Comparison of ENCODE assay signal across 1 cellular context in genomic region chr2:224585205-224586088, GRCh38.
TF ChIP-seq lines count a peak whose summit lies in the region.

TSS of gene CUL3 (minus strand) at chr2:224585363. CDS start at chr2:224585009, 354 bp downstream.

TF ChIP-seq in H1, 55 proteins besides CTCF, POLR2A, EP300 and RAD21 (continued from another document):
- TF ChIP-seq E2F6 (IDR thresholded peaks at IDR 0.05) (peak; percentile 69), RBBP5 (IDR thresholded peaks at IDR 0.05; ENCODE audit: borderline replicate concordance, low read depth, low read length) (no peak), MAX (IDR thresholded peaks at IDR 0.05) (peak; percentile 68), TAF1 (IDR thresholded peaks at IDR 0.05; ENCODE audit: low read depth, low read length) (peak; percentile 76), KDM5A (IDR thresholded peaks at IDR 0.05; ENCODE audit: low read length) (no peak), SP1 (IDR thresholded peaks at IDR 0.05; ENCODE audit: low read depth, low read length) (peak; percentile 83), SUZ12 (IDR thresholded peaks at IDR 0.05; ENCODE audit: low read length) (no peak), SIX5 (IDR thresholded peaks at IDR 0.05; ENCODE audit: low read depth, low read length) (no peak), SIRT6 (IDR thresholded peaks at IDR 0.05; ENCODE audit: low read length) (no peak), EZH2 (IDR thresholded peaks at IDR 0.05; ENCODE audit: low read depth, low read length, severe bottlenecking) (no peak), MAFK (IDR thresholded peaks at IDR 0.05; ENCODE audit: low read depth, low read length) (no peak), GTF2F1 (IDR thresholded peaks at IDR 0.05; ENCODE audit: borderline replicate concordance, low read depth, low read length) (no peak), GABPA (IDR thresholded peaks at IDR 0.05; ENCODE audit: borderline replicate concordance, insufficient read depth, low read length) (no peak), CBX8 (IDR thresholded peaks at IDR 0.05; ENCODE audit: borderline replicate concordance, low read depth, low read length) (no peak), CEBPB (IDR thresholded peaks at IDR 0.05; ENCODE audit: low read depth, low read length) (no peak), ASH2L (IDR thresholded peaks at IDR 0.05; ENCODE audit: low read length) (peak; percentile 89), CHD2 (IDR thresholded peaks at IDR 0.05; ENCODE audit: low read length) (peak; percentile 97), TCF12 (IDR thresholded peaks at IDR 0.05; ENCODE audit: low read depth, low read length) (no peak), NRF1 (IDR thresholded peaks at IDR 0.05; ENCODE audit: low read depth, low read length) (no peak), RFX5 (IDR thresholded peaks at IDR 0.05; ENCODE audit: borderline replicate concordance, low read depth, low read length) (no peak), EGR1 (IDR thresholded peaks at IDR 0.05; ENCODE audit: borderline replicate concordance, low read depth, low read length) (no peak; the same call in 1 of the 2 replicates), RNF2 (IDR thresholded peaks at IDR 0.05; ENCODE audit: borderline replicate concordance, low read depth, low read length, missing control alignments, poor library complexity, severe bottlenecking) (no peak), HDAC2 (IDR thresholded peaks at IDR 0.05; ENCODE audit: borderline replicate concordance in 1 of 2, low read depth in 2 of 2, low read length in 2 of 2) (no peak), PHF8 (conservative IDR thresholded peaks at IDR 0.05; ENCODE audit: low read depth, low read length) (peak; percentile 75), KDM4A (IDR thresholded peaks at IDR 0.05; ENCODE audit: low read depth, low read length, severe bottlenecking) (peak; percentile 39), POLR2AphosphoS5 (IDR thresholded peaks at IDR 0.05; ENCODE audit: low read depth, low read length) (peak; percentile 81), SP2 (IDR thresholded peaks at IDR 0.05; ENCODE audit: low read length) (no peak), CBX5 (IDR thresholded peaks at IDR 0.05; ENCODE audit: low read depth, low read length) (no peak), SRF (IDR thresholded peaks at IDR 0.05; ENCODE audit: low read depth, low read length) (no peak), CHD1 (IDR thresholded peaks at IDR 0.05; ENCODE audit: low read depth, low read length) (no peak), SAP30 (IDR thresholded peaks at IDR 0.05; ENCODE audit: insufficient read depth, insufficient replicate concordance, low read length) (no peak), TEAD4 (IDR thresholded peaks at IDR 0.05; ENCODE audit: low read depth, low read length) (no peak), BCL11A (IDR thresholded peaks at IDR 0.05; ENCODE audit: low read depth in 2 of 2, low read length in 2 of 2) (no peak), NANOG (IDR thresholded peaks at IDR 0.05; ENCODE audit: insufficient read depth, low read depth, low read length, poor library complexity, severe bottlenecking) (no peak), KDM1A (IDR thresholded peaks at IDR 0.05; ENCODE audit: borderline replicate concordance, low read length) (no peak), HDAC6 (IDR thresholded peaks at IDR 0.05; ENCODE audit: low read depth, low read length) (no peak), BRCA1 (IDR thresholded peaks at IDR 0.05; ENCODE audit: low read depth, low read length) (peak; percentile 86), BACH1 (IDR thresholded peaks at IDR 0.05; ENCODE audit: low read length) (no peak), CREB1 (IDR thresholded peaks at IDR 0.05) (peak; percentile 5; the same call in 1 of the 2 replicates), JUND (IDR thresholded peaks at IDR 0.05; ENCODE audit: low read length) (no peak), RXRA (IDR thresholded peaks at IDR 0.05; ENCODE audit: insufficient read depth, low read depth, low read length) (no peak), JUN (IDR thresholded peaks at IDR 0.05; ENCODE audit: low read depth, low read length) (no peak), FOSL1 (IDR thresholded peaks at IDR 0.05; ENCODE audit: insufficient read depth, low read depth, low read length) (no peak), YY1 (IDR thresholded peaks at IDR 0.05; ENCODE audit: low read depth, low read length) (0 out of 2 replicates have a peak, but pooled peaks have one; percentile 10), POU5F1 (IDR thresholded peaks at IDR 0.05; ENCODE audit: low read depth, low read length) (no peak), SIN3A (conservative IDR thresholded peaks at IDR 0.05 in 1 of 2, IDR thresholded peaks at IDR 0.05 in 1 of 2; ENCODE audit: low read depth in 1 of 2, low read length in 2 of 2) (peak; percentile 12 to 25; a peak in 1 of 4 replicates), CHD7 (IDR thresholded peaks at IDR 0.05; ENCODE audit: insufficient replicate concordance, low read length) (no peak), USF2 (IDR thresholded peaks at IDR 0.05; ENCODE audit: low read length) (peak; percentile 88), ATF3 (IDR thresholded peaks at IDR 0.05; ENCODE audit: insufficient read depth, low read depth, low read length) (peak; percentile 67; the same call in 1 of the 2 replicates), TBP (IDR thresholded peaks at IDR 0.05; ENCODE audit: low read depth, low read length) (peak; percentile 48; the same call in 1 of the 2 replicates), SP4 (IDR thresholded peaks at IDR 0.05; ENCODE audit: low read length) (no peak)
